1 cellular context compared by ENCODE assay signal in genomic region chr4:101807351-101807750, GRCh38.
TF ChIP-seq lines count a peak whose summit lies in the region.

No MANE protein-coding gene starts in this region.

TF ChIP-seq in HCT116, 20 proteins besides CTCF, POLR2A, EP300 and RAD21 (continued from another document):
- TF ChIP-seq MAX (IDR thresholded peaks at IDR 0.05), result no peak
